In genomic region chr15:52113246-52113645, GRCh38 we compare ENCODE assay signal across 24 cellular contexts. TPM values are rescaled to one million over a fixed set of nuclear protein-coding genes. Genes with fewer than 3 reads are reported as not detected.
DNase-seq lines count a peak whose midpoint lies in the region; ATAC-seq, FAIRE-seq and TF ChIP-seq lines count a peak whose summit lies in the region.
"Had no signal": no experiment of that assay in that cellular context is flagged by ENCODE, and none has a peak within 500 bp of the region (broad histone marks: within the 10 kb centered on the region; RNA-seq: fewer than 3 reads in every experiment).

No MANE protein-coding gene starts in this region.

- H4K20me1 ChIP-seq in HepG2 (ENCODE audit: insufficient read depth, low read length) = no peaks in the 10 kb centered on the region

- no peak overlapping the region for H2AFZ ChIP-seq in HepG2 (ENCODE audit: low read length)

- no peak for ATAC-seq in right lobe of liver
- ATAC-seq in HepG2 = no peak
- ATAC-seq in stimulated activated naive CD8-positive, alpha-beta T cell treated with anti-CD3 and anti-CD28 coated beads, Interleukin-15, amount 100 ng/mL, for 72 hours = no peak
- ATAC-seq in HG03280 (IDR thresholded peaks at IDR 0.05; ENCODE audit: unreplicated experiment) = no peak

- H3K4me1 ChIP-seq in right lobe of liver = peaks cover 0 to 21% (median 6%) of the 10 kb centered on the region in 4 donors
- peaks cover 67% of the 10 kb centered on the region for H3K4me1 ChIP-seq in HepG2 (ENCODE audit: insufficient read depth, low read length)
- H3K4me1 ChIP-seq: foreskin keratinocyte had no signal

- no peak overlapping the region for H3K27ac Mint-ChIP-seq in stimulated activated naive CD8-positive, alpha-beta T cell treated with anti-CD3 and anti-CD28 coated beads, Interleukin-15, amount 100 ng/mL, for 72 hours
- no peak overlapping the region for H3K27ac Mint-ChIP-seq in nephron progenitor cell

- peak overlapping the region; percentile 32 to 54 for H3K4me3 Mint-ChIP-seq in stimulated activated naive CD8-positive, alpha-beta T cell treated with anti-CD3 and anti-CD28 coated beads, Interleukin-15, amount 100 ng/mL, for 72 hours
- H3K4me3 Mint-ChIP-seq in nephron progenitor cell = no peak overlapping the region

- no peaks in the 10 kb centered on the region for H3K9me3 Mint-ChIP-seq in stimulated activated naive CD8-positive, alpha-beta T cell treated with anti-CD3 and anti-CD28 coated beads, Interleukin-15, amount 100 ng/mL, for 72 hours
- peaks cover 8% of the 10 kb centered on the region for H3K9me3 Mint-ChIP-seq in nephron progenitor cell

- H3K36me3 Mint-ChIP-seq in nephron progenitor cell (ENCODE audit: low read depth) = no peaks in the 10 kb centered on the region

- H3K79me2 ChIP-seq in HepG2 (ENCODE audit: insufficient read depth, low read length) = no peaks in the 10 kb centered on the region

- H3K36me3 ChIP-seq in right lobe of liver (no peaks in the 10 kb centered on the region), HepG2 (replicated peaks in 1 of 2; ENCODE audit: control insufficient read depth in 1 of 2, insufficient read depth in 2 of 2, low read length in 2 of 2) (no peaks in the 10 kb centered on the region)
- H3K36me3 ChIP-seq: BE2C, colonic mucosa, ovary, sigmoid colon, thyroid gland had no signal

- no peak overlapping the region for H3K4me3 ChIP-seq in right lobe of liver
- H3K4me3 ChIP-seq in HepG2 (replicated peaks in 1 of 3; ENCODE audit: insufficient read depth in 1 of 3, low read depth in 2 of 3, low read length in 3 of 3) = no peak overlapping the region
- H3K4me3 ChIP-seq in choroid plexus epithelial cell (ENCODE audit: low read depth, low read length) = no peak overlapping the region
- H3K4me3 ChIP-seq: SK-N-MC had no signal

- peak overlapping the region in 2 of 3 donors; percentile 22 to 96 for H3K27ac ChIP-seq in right lobe of liver
- H3K27ac ChIP-seq in HepG2 (ENCODE audit: extremely low read length, insufficient read depth, low read length) = no peak overlapping the region
- H3K27ac ChIP-seq: colonic mucosa, foreskin keratinocyte, ovary, sigmoid colon, SK-N-MC, thyroid gland had no signal

- no peaks in the 10 kb centered on the region for H3K27me3 ChIP-seq in right lobe of liver
- no peaks in the 10 kb centered on the region for H3K27me3 ChIP-seq in HepG2 (ENCODE audit: control insufficient read depth in 1 of 2, insufficient read depth in 2 of 2, low read length in 2 of 2)
- H3K27me3 ChIP-seq: BE2C, colonic mucosa, ovary, thyroid gland had no signal

- FAIRE-seq in HepG2 (lab: Jason Lieb, UNC) = no peak
- FAIRE-seq: H1, TTC549 had no signal

- TF ChIP-seq POLR2A in right lobe of liver (IDR thresholded peaks at IDR 0.05) (no peak), HepG2 (IDR thresholded peaks at IDR 0.05; ENCODE audit: insufficient read depth in 1 of 2, low read depth in 2 of 2, low read length in 2 of 2) (no peak)

- H3K4me1 Mint-ChIP-seq in stimulated activated naive CD8-positive, alpha-beta T cell treated with anti-CD3 and anti-CD28 coated beads, Interleukin-15, amount 100 ng/mL, for 72 hours = peaks cover 5% of the 10 kb centered on the region
- peaks cover 24% of the 10 kb centered on the region for H3K4me1 Mint-ChIP-seq in nephron progenitor cell

- DNase-seq in right lobe of liver = no peak
- no peak for DNase-seq in HepG2 (ENCODE audit: low spot score)
- DNase-seq in MV-4-11 (lab: John Stamatoyannopoulos, UW) = peak; percentile 48
- peak; percentile 57 for DNase-seq in choroid plexus epithelial cell (ENCODE audit: low read depth)
- no peak for DNase-seq in stimulated activated naive CD8-positive, alpha-beta T cell treated with anti-CD3 and anti-CD28 coated beads, Interleukin-15, amount 100 ng/mL, for 72 hours
- no peak for DNase-seq in nephron progenitor cell
- DNase-seq: activated effector memory CD4-positive, alpha-beta T cell treated with Interleukin-2 at 50 U/mL for 16 hours; BE2C; colonic mucosa; DMS 273 treated with DMSO at 0.1 percent for 48 hours; KBM-7; left cardiac atrium; NCI-H1105 treated with DMSO at 0.1 percent for 48 hours; NCI-H526 treated with DMSO at 0.1 percent for 48 hours; ovary; sigmoid colon; stimulated activated CD4-positive, alpha-beta T cell treated with anti-CD3 and anti-CD28 coated beads, Interleukin-2, amount 100 ng/mL, for 48 hours; thyroid gland had no signal

- H3K4me2 ChIP-seq in HepG2 (ENCODE audit: low read depth, low read length) = no peak overlapping the region

- no peak overlapping the region for H3K9ac ChIP-seq in HepG2 (ENCODE audit: insufficient read depth, low read depth, low read length)

- H3K27me3 Mint-ChIP-seq in stimulated activated naive CD8-positive, alpha-beta T cell treated with anti-CD3 and anti-CD28 coated beads, Interleukin-15, amount 100 ng/mL, for 72 hours = peaks cover 35% of the 10 kb centered on the region
- H3K27me3 Mint-ChIP-seq in nephron progenitor cell (ENCODE audit: low read depth, poor library complexity) = peaks cover 8% of the 10 kb centered on the region

- WGBS in right lobe of liver (ENCODE audit: insufficient coverage, low coverage, low lambda C conversion rate, missing lambda C conversion rate) = 56% methylated on average over 2 of the region's 4 CpGs
- WGBS in HepG2 (ENCODE audit: low lambda C conversion rate) = 93% methylated on average over 4 of the region's 4 CpGs

- TF ChIP-seq CTCF in right lobe of liver (IDR thresholded peaks at IDR 0.05) (no peak), HepG2 (CRISPR knock-in tag; IDR thresholded peaks at IDR 0.05) (no peak), choroid plexus epithelial cell (conservative IDR thresholded peaks at IDR 0.05; ENCODE audit: low read depth, low read length) (no peak), nephron progenitor cell (IDR thresholded peaks at IDR 0.05) (no peak)

- TF ChIP-seq EP300 in HepG2 (IDR thresholded peaks at IDR 0.05; ENCODE audit: low read depth in 2 of 2, low read length in 2 of 2) = no peak
- no peak for TF ChIP-seq EP300 in HepG2 (CRISPR knock-in tag; IDR thresholded peaks at IDR 0.05; ENCODE audit: borderline replicate concordance)

- intact Hi-C loops in right lobe of liver (cut with DNase I) (no loop called here), HepG2 (cut with micrococcal nuclease; ENCODE audit: unreplicated experiment) (no loop called here)

- TF ChIP-seq RAD21 in HepG2 (CRISPR knock-in tag; IDR thresholded peaks at IDR 0.05) = no peak

- POLR2A ChIA-PET in HepG2 (lab: Yijun Ruan, JAX) = no interaction called here

- BruUV-seq in HepG2 (replicated peaks; lab: Mats Ljungman, UMichigan) = no TSS peak

- in situ Hi-C loops in HepG2 (cut with HindIII; ENCODE audit: extremely low pct_ligation_motif_present, low pct_unique_long_range_greater_than_20kb) = no loop called here

- H3K9me3 ChIP-seq in right lobe of liver (no peaks in the 10 kb centered on the region), HepG2 (ENCODE audit: low read length) (no peaks in the 10 kb centered on the region)
- H3K9me3 ChIP-seq: BE2C, colonic mucosa, ovary, sigmoid colon, thyroid gland had no signal

- CTCF ChIA-PET in HepG2 (lab: Yijun Ruan, JAX; ENCODE audit: low intra/inter-chr PET ratio, low total read pairs) = no interaction called here

RNA-seq across cellular contexts. Expression of gene BCL2L10, which starts 0.7 kb away (rescaled TPM):
- total RNA-seq in right lobe of liver (1 to 10 TPM; 1.8 to 3.9 (median 2.6) TPM), HepG2 (2016; rRNA removed; fragmentation: Illumina TruSeq; extraction: Trizol) (not detected in 2 replicates)
- total RNA-seq in HepG2 (2016; cell fraction: cytosol; rRNA removed; fragmentation: Illumina TruSeq; extraction: Trizol; ENCODE audit: low read depth) = not detected in 2 replicates
- not detected in 2 replicates for total RNA-seq in HepG2 (2016; cell fraction: insoluble cytoplasmic fraction; rRNA removed; fragmentation: Illumina TruSeq; extraction: Trizol)
- not detected in 2 replicates for total RNA-seq in HepG2 (2016; cell fraction: membrane; rRNA removed; fragmentation: Illumina TruSeq; extraction: Trizol)
- total RNA-seq in HepG2 (2016; cell fraction: nucleus; rRNA removed; fragmentation: Illumina TruSeq; extraction: Trizol) = not detected in 2 replicates
- polyA plus RNA-seq in HepG2 (2011; rRNA removed) = not detected in 2 replicates
- not detected in 2 replicates for polyA plus RNA-seq in HepG2 (2011; cell fraction: cytosol; rRNA removed)
- polyA plus RNA-seq in HepG2 (2011; cell fraction: nucleus; rRNA removed) = not detected in 2 replicates
- polyA plus RNA-seq in HepG2 (2012) = not detected in 2 replicates
- not detected in 2 replicates for polyA plus RNA-seq in HepG2 (2016; cell fraction: cytosol; fragmentation: Illumina TruSeq; extraction: Trizol; ENCODE audit: low read depth)
- not detected in 2 replicates for polyA plus RNA-seq in HepG2 (2016; cell fraction: insoluble cytoplasmic fraction; fragmentation: Illumina TruSeq; extraction: Trizol; ENCODE audit: low read depth)
- polyA plus RNA-seq in HepG2 (2016; cell fraction: membrane; fragmentation: Illumina TruSeq; extraction: Trizol; ENCODE audit: low read depth) = not detected in 2 replicates
- not detected in 2 replicates for polyA plus RNA-seq in HepG2 (2016; cell fraction: nucleus; fragmentation: Illumina TruSeq; extraction: Trizol; ENCODE audit: insufficient read depth, low read depth)
- polyA minus RNA-seq in HepG2 (2011; rRNA and poly(A)+ RNA removed; ENCODE audit: low replicate concordance) = not detected in 2 replicates
- not detected in 2 replicates for polyA minus RNA-seq in HepG2 (2011; cell fraction: cytosol; rRNA and poly(A)+ RNA removed)
- 0.62 TPM in 1 of 2 replicates, not detected in the other for polyA minus RNA-seq in HepG2 (2011; cell fraction: nucleus; rRNA and poly(A)+ RNA removed)
- total RNA-seq: H1, left cardiac atrium, mononuclear cell had no signal

Comparison
In these comparisons a context has a peak if more than half of its experiments do, and no peak if none do; other contexts are left out.
1. DNase-seq: peak in MV-4-11 (single experiment) and choroid plexus epithelial cell (single experiment); none in right lobe of liver (0 of 3), HepG2 (single experiment), stimulated activated naive CD8-positive, alpha-beta T cell treated with anti-CD3 and anti-CD28 coated beads, Interleukin-15, amount 100 ng/mL, for 72 hours (0 of 2) and nephron progenitor cell (single experiment).